8 cellular contexts compared by ENCODE assay signal in the genomic region with DNA sequence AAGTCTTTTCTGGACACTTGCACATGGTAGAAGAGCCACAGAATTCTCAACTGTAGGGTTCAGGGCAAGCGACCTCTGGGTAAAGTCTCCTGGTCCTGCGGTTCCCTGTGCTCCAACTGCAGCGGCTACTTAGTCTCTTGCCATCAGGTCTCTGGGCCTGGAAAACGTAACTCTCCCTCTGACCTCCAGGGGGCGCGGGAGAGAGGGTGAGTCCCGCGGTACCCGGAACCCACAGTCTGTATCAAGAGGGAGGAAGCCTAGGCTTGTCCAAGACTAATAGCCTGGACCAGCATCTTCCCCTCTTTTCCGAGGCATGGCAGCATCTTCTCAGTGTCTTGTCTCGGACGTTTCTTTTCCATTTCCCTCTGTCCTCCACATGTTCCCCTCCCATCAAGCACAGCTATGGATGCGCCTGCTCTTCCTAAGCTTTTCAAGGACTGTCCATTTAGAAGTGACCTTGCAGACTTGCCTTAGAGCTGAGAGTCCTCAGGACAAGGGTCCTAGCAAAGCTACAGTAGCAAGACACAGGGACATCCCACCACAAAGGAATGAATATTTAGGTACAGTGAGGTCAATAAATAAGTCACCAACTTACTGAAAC. TPM values are rescaled to one million over a fixed set of nuclear protein-coding genes. Genes with fewer than 3 reads are reported as not detected.
A peak's percentile ranks its signal among the peaks of the same experiment; 100 is the strongest.
DNase-seq lines count a peak whose midpoint lies in the region; ATAC-seq and TF ChIP-seq lines count a peak whose summit lies in the region.

No MANE protein-coding gene starts in this region.

- H3K79me2 ChIP-seq in GM23338 (replicated peaks; ENCODE audit: insufficient read depth) = no peaks in the 10 kb centered on the region
- H3K79me2 ChIP-seq in osteoblast (ENCODE audit: insufficient read depth, low read length) = no peaks in the 10 kb centered on the region

- H3K27ac Mint-ChIP-seq in CD8-positive, alpha-beta T cell = no peak overlapping the region
- no peak overlapping the region for H3K27ac Mint-ChIP-seq in GM23338

- TF ChIP-seq CTCF in CD8-positive, alpha-beta T cell (IDR thresholded peaks at IDR 0.05) = peak; percentile 58
- TF ChIP-seq CTCF in GM23338 (conservative IDR thresholded peaks at IDR 0.05; ENCODE audit: low read depth in 2 of 2) (peak; percentile 74 to 84), osteoblast (IDR thresholded peaks at IDR 0.05; ENCODE audit: extremely low read depth, low read depth, low read length) (peak; percentile 76)

- H3K4me1 Mint-ChIP-seq in CD8-positive, alpha-beta T cell (ENCODE audit: low read depth) = no peaks in the 10 kb centered on the region
- peaks cover 14% of the 10 kb centered on the region; the same call in 2 of the 3 replicates for H3K4me1 Mint-ChIP-seq in GM23338

- H3K4me3 ChIP-seq in CD8-positive, alpha-beta T cell (ENCODE audit: low read depth, low read length) = no peak overlapping the region
- no peak overlapping the region for H3K4me3 ChIP-seq in GM23338
- H3K4me3 ChIP-seq in osteoblast (ENCODE audit: insufficient read depth, low read length) = no peak overlapping the region

- ATAC-seq in CD8-positive, alpha-beta T cell = no peak
- ATAC-seq in GM23338 = peak; percentile 99
- peak; percentile 90 for ATAC-seq in esophagus mucosa
- ATAC-seq in GM18907 (IDR thresholded peaks at IDR 0.05; ENCODE audit: unreplicated experiment) = no peak
- ATAC-seq in GM19397 (IDR thresholded peaks at IDR 0.05; ENCODE audit: unreplicated experiment) = no peak

- no peak overlapping the region for H3K4me3 Mint-ChIP-seq in CD8-positive, alpha-beta T cell
- H3K4me3 Mint-ChIP-seq in GM23338 = no peak overlapping the region

- H3K9me3 ChIP-seq in CD8-positive, alpha-beta T cell (ENCODE audit: low read length) = no peaks in the 10 kb centered on the region
- H3K9me3 ChIP-seq in osteoblast (ENCODE audit: low read depth, low read length) = no peaks in the 10 kb centered on the region

- no peaks in the 10 kb centered on the region for H3K27me3 ChIP-seq in CD8-positive, alpha-beta T cell (ENCODE audit: insufficient read depth, low read length)
- H3K27me3 ChIP-seq in GM23338 (ENCODE audit: insufficient read depth) = no peaks in the 10 kb centered on the region
- no peaks in the 10 kb centered on the region for H3K27me3 ChIP-seq in osteoblast (ENCODE audit: insufficient read depth, low read length)

- no peak overlapping the region for H3K27ac ChIP-seq in CD8-positive, alpha-beta T cell (ENCODE audit: low read depth, low read length)
- H3K27ac ChIP-seq in GM23338 (ENCODE audit: low read depth) (no peak overlapping the region), osteoblast (ENCODE audit: low read depth, low read length) (no peak overlapping the region)

- no peaks in the 10 kb centered on the region for H3K9me3 Mint-ChIP-seq in CD8-positive, alpha-beta T cell
- 0 out of 3 replicates have a peak, but pooled peaks cover under 1% of the 10 kb centered on the region for H3K9me3 Mint-ChIP-seq in GM23338

- intact Hi-C loops in CD8-positive, alpha-beta T cell (cut with DNase I, micrococcal nuclease) = loop anchor here (1.0 to 5.0 kb wide), 2 partner anchors 59 to 316 kb away; a partner anchor contains a TSS

- H3K4me2 ChIP-seq in GM23338 = no peak overlapping the region
- H3K4me2 ChIP-seq in osteoblast (ENCODE audit: insufficient read depth, low read length) = no peak overlapping the region

- peak; percentile 11 to 65 (median 46) for DNase-seq in CD8-positive, alpha-beta T cell
- peak; percentile 89 for DNase-seq in GM23338 (ENCODE audit: low spot score)
- peak; percentile 56 for DNase-seq in NCI-H82 (lab: John Stamatoyannopoulos, UW)
- DNase-seq in activated CD8-positive, alpha-beta memory T cell treated with anti-CD3 and anti-CD28 coated beads for 24 hours = peak; percentile 77
- DNase-seq in osteoblast (ENCODE audit: insufficient read length, low spot score, missing footprints) = peak; percentile 77

- no peaks in the 10 kb centered on the region for H3K4me1 ChIP-seq in CD8-positive, alpha-beta T cell (ENCODE audit: insufficient read depth, low read length)
- H3K4me1 ChIP-seq in GM23338 (ENCODE audit: insufficient read depth) = no peaks in the 10 kb centered on the region
- no peaks in the 10 kb centered on the region for H3K4me1 ChIP-seq in osteoblast (ENCODE audit: insufficient read depth, low read length)

- CTCF ChIA-PET in CD8-positive, alpha-beta T cell (lab: Charles Lee) = interaction anchor here (0.7 to 1.6 kb wide), 10 partner anchors 11 to 318 kb away, joined by 3 to 6 read pairs (median 3); no protein-coding TSS in a partner anchor

- H3K36me3 Mint-ChIP-seq in CD8-positive, alpha-beta T cell = no peaks in the 10 kb centered on the region
- no peaks in the 10 kb centered on the region for H3K36me3 Mint-ChIP-seq in GM23338 (ENCODE audit: low read depth)

- H2AFZ ChIP-seq in GM23338 = no peak overlapping the region
- no peak overlapping the region for H2AFZ ChIP-seq in osteoblast (ENCODE audit: low read length)

- peaks cover 28% of the 10 kb centered on the region for H3K27me3 Mint-ChIP-seq in CD8-positive, alpha-beta T cell (ENCODE audit: low read depth)
- no peaks in the 10 kb centered on the region for H3K27me3 Mint-ChIP-seq in GM23338 (ENCODE audit: insufficient read depth, low read depth, poor library complexity)

- no peaks in the 10 kb centered on the region for H3F3A ChIP-seq in GM23338 (replicated peaks; ENCODE audit: low read depth)

- POLR2A ChIA-PET in CD8-positive, alpha-beta T cell (lab: Charles Lee) = no interaction called here

- no peaks in the 10 kb centered on the region for H3K36me3 ChIP-seq in CD8-positive, alpha-beta T cell (ENCODE audit: insufficient read depth, low read length)
- H3K36me3 ChIP-seq in GM23338 (ENCODE audit: insufficient read depth) (no peaks in the 10 kb centered on the region), osteoblast (ENCODE audit: insufficient read depth, low read length) (no peaks in the 10 kb centered on the region)

- 0 out of 2 replicates have a peak, but pooled peaks cover 7% of the 10 kb centered on the region for H3K9me2 ChIP-seq in GM23338 (ENCODE audit: insufficient read depth)

- H4K20me1 ChIP-seq in GM23338 (replicated peaks; ENCODE audit: insufficient read depth) = no peaks in the 10 kb centered on the region
- no peaks in the 10 kb centered on the region for H4K20me1 ChIP-seq in osteoblast (ENCODE audit: insufficient read depth, low read length)

TF ChIP-seq in GM23338, 12 proteins besides CTCF, POLR2A, EP300 and RAD21 (continues in another document):
- no peak for TF ChIP-seq JUNB (IDR thresholded peaks at IDR 0.05; ENCODE audit: unreplicated experiment)

RNA-seq across cellular contexts. Expression of a gene that starts 59.3 kb away (rescaled TPM):
- under 1 TPM; 0.65 to 0.75 TPM for total RNA-seq in CD8-positive, alpha-beta T cell
- total RNA-seq in GM23338 (2014; rRNA removed; shearing (Covaris generic)) = 1.4 and 2.2 TPM in 2 replicates
- polyA plus RNA-seq in GM23338 (2016; fragmentation: Nextera tagmentation; extraction: Ambion mirVana) = 1.4 and 2.8 TPM in 2 replicates
- 2.8 TPM for total RNA-seq in esophagus mucosa
- not detected in 2 replicates for total RNA-seq in osteoblast

Comparison
In these comparisons a context has a peak if more than half of its experiments do, and no peak if none do; other contexts are left out.
1. ATAC-seq: peak in GM23338 (single experiment) and esophagus mucosa (single experiment); none in CD8-positive, alpha-beta T cell (single experiment), GM18907 (single experiment) and GM19397 (single experiment).
2. Peak in every context shown above with its lines, with median percentiles within 50 percentile points of each other: DNase-seq and CTCF ChIP-seq.